ENCODE assay signal across 16 cellular contexts in genomic region chr12:4157122-4157521, GRCh38.
DNase-seq lines count a peak whose midpoint lies in the region; ATAC-seq, FAIRE-seq and TF ChIP-seq lines count a peak whose summit lies in the region.
"Had no signal": no experiment of that assay in that cellular context is flagged by ENCODE, and none has a peak within 500 bp of the region (broad histone marks: within the 10 kb centered on the region; RNA-seq: fewer than 3 reads in every experiment).

No MANE protein-coding gene starts in this region.

- H3K36me3 ChIP-seq in mammary epithelial cell (ENCODE audit: insufficient read depth, low read length) = no peaks in the 10 kb centered on the region
- H3K36me3 ChIP-seq in breast epithelium = no peaks in the 10 kb centered on the region
- H3K36me3 ChIP-seq in GM12878 (ENCODE audit: control insufficient read depth in 2 of 2, insufficient read depth in 2 of 2, low read length in 1 of 2) = no peaks in the 10 kb centered on the region
- H3K36me3 ChIP-seq: Peyer's patch had no signal

- DNase-seq in mammary epithelial cell (peak; percentile 44), breast epithelium (ENCODE audit: low spot score in 2 of 2) (no peak), GM12878 (ENCODE audit: low read depth, low spot score) (no peak), memory B cell (ENCODE audit: low spot score in 2 of 2) (no peak), cerebellar cortex (ENCODE audit: low spot score) (no peak)
- DNase-seq in activated T-cell treated with anti-CD3 and anti-CD28 coated beads, Interleukin-2, amount 50 U/mL, for 72 hours = no peak
- DNase-seq: CD4-positive, CD25-positive, alpha-beta regulatory T cell; GF-D8; Kasumi-1; NCI-H187 treated with DMSO at 0.1 percent for 48 hours; NCI-H2171 treated with DMSO at 0.1 percent for 48 hours; NCI-H510A; SHP77 treated with DMSO at 0.1 percent for 48 hours had no signal

- TF ChIP-seq RAD21 in GM12878 (IDR thresholded peaks at IDR 0.05; ENCODE audit: insufficient read depth, low read depth, low read length) = no peak

- H3K36me3 Mint-ChIP-seq in memory B cell = no peaks in the 10 kb centered on the region
- H3K36me3 Mint-ChIP-seq in activated T-cell treated with anti-CD3 and anti-CD28 coated beads, Interleukin-2, amount 50 U/mL, for 72 hours (ENCODE audit: insufficient read depth in 2 of 2) = peaks cover 8 to 10% of the 10 kb centered on the region in 2 donors

- H4K20me1 ChIP-seq in mammary epithelial cell (ENCODE audit: insufficient read depth, low read length) = no peaks in the 10 kb centered on the region
- no peaks in the 10 kb centered on the region for H4K20me1 ChIP-seq in GM12878 (ENCODE audit: control insufficient read depth, insufficient read depth)

- H3K4me1 Mint-ChIP-seq in memory B cell = peaks cover 24% of the 10 kb centered on the region
- H3K4me1 Mint-ChIP-seq in activated T-cell treated with anti-CD3 and anti-CD28 coated beads, Interleukin-2, amount 50 U/mL, for 72 hours (ENCODE audit: low read depth) = peaks cover 100% of the 10 kb centered on the region

- WGBS in mammary epithelial cell (ENCODE audit: low coverage, missing lambda C conversion rate) = 9% methylated on average over 3 of the region's 3 CpGs
- 90% methylated on average over 3 of the region's 3 CpGs for WGBS in GM12878 (ENCODE audit: insufficient coverage, insufficient replicate concordance, low lambda C conversion rate, missing lambda C conversion rate)

- POLR2A ChIA-PET in GM12878 (lab: Charles Lee) = interaction anchor here (1.0 to 7.8 kb wide), 4 partner anchors 13 to 61 kb away, joined by 3 to 84 read pairs (median 50); no protein-coding TSS in a partner anchor

- in situ Hi-C loops in mammary epithelial cell (cut with MboI; ENCODE audit: low sequenced_read_pairs in 2 of 2) (no loop called here), GM12878 (cut with MboI) (no loop called here)

- FAIRE-seq in GM12878 (lab: Jason Lieb, UNC) = no peak
- FAIRE-seq: H54 had no signal

- H3K4me3 Mint-ChIP-seq in memory B cell = no peak overlapping the region
- H3K4me3 Mint-ChIP-seq in activated T-cell treated with anti-CD3 and anti-CD28 coated beads, Interleukin-2, amount 50 U/mL, for 72 hours = peak overlapping the region in 1 of 2 donors; percentile 5

- RAD21 ChIA-PET in GM12878 (lab: Charles Lee; ENCODE audit: unreplicated experiment) = interaction anchor here (1.6 to 6.4 kb wide), 2 partner anchors 15 to 58 kb away, joined by 6 to 68 read pairs; no protein-coding TSS in a partner anchor

- TF ChIP-seq EP300 in GM12878 (IDR thresholded peaks at IDR 0.05; ENCODE audit: borderline replicate concordance in 1 of 2, control insufficient read depth in 1 of 2, low read depth in 2 of 2, low read length in 2 of 2) = no peak

- CTCF ChIA-PET in mammary epithelial cell (lab: Charles Lee; ENCODE audit: low non-redundant PET) = no interaction called here
- CTCF ChIA-PET in GM12878 (lab: Yijun Ruan, JAX) = interaction anchor here (0.8 to 6.0 kb wide), 3 partner anchors 12 to 41 kb away, joined by 3 to 35 read pairs (median 32); no protein-coding TSS in a partner anchor

- no peak overlapping the region for H3K4me3 ChIP-seq in mammary epithelial cell (replicated peaks in 1 of 3; ENCODE audit: insufficient read depth in 1 of 3, low read depth in 2 of 3, low read length in 3 of 3)
- no peak overlapping the region for H3K4me3 ChIP-seq in breast epithelium
- H3K4me3 ChIP-seq in GM12878 = no peak overlapping the region
- H3K4me3 ChIP-seq: Peyer's patch had no signal

- intact Hi-C loops in mammary epithelial cell (cut with micrococcal nuclease) = loop anchor here (1.0 kb wide), 1 partner anchor 37 kb away; no protein-coding TSS in a partner anchor
- intact Hi-C loops in breast epithelium (cut with DNase I; ENCODE audit: low total_unique reads) = no loop called here
- intact Hi-C loops in GM12878 (cut with micrococcal nuclease; ENCODE audit: unreplicated experiment) = no loop called here

- H3K9ac ChIP-seq in mammary epithelial cell (ENCODE audit: insufficient read depth, low read length) = no peak overlapping the region
- no peak overlapping the region for H3K9ac ChIP-seq in GM12878 (ENCODE audit: control insufficient read depth, insufficient read depth, low read length)

- no peaks in the 10 kb centered on the region for H3K27me3 ChIP-seq in mammary epithelial cell (ENCODE audit: insufficient read depth, low read length)
- no peaks in the 10 kb centered on the region for H3K27me3 ChIP-seq in breast epithelium
- no peaks in the 10 kb centered on the region for H3K27me3 ChIP-seq in GM12878 (replicated peaks in 1 of 2; ENCODE audit: control insufficient read depth in 2 of 2, insufficient read depth in 2 of 2, low read length in 1 of 2)
- H3K27me3 ChIP-seq: Peyer's patch had no signal

- H3K27ac ChIP-seq in mammary epithelial cell (ENCODE audit: insufficient read depth, low read depth, low read length) (no peak overlapping the region), breast epithelium (no peak overlapping the region), GM12878 (ENCODE audit: control insufficient read depth, insufficient read depth) (no peak overlapping the region)
- H3K27ac ChIP-seq: Peyer's patch had no signal

- SMC1A ChIA-PET in GM12878 (lab: Charles Lee; ENCODE audit: uncharacterized antibody, unreplicated experiment) = interaction anchor here (0.6 to 19.0 kb wide), 13 partner anchors 9 to 116 kb away, joined by 3 to 344 read pairs (median 4); partner anchors contain the start of gene CCND2

- H3K27ac Mint-ChIP-seq in memory B cell = peak overlapping the region; percentile 38
- no peak overlapping the region for H3K27ac Mint-ChIP-seq in activated T-cell treated with anti-CD3 and anti-CD28 coated beads, Interleukin-2, amount 50 U/mL, for 72 hours

- ATAC-seq in GM12878 (no peak), memory B cell (ENCODE audit: low read depth) (no peak), HG02885 (IDR thresholded peaks at IDR 0.05; ENCODE audit: poor library complexity, unreplicated experiment) (no peak)
- no peak for ATAC-seq in activated T-cell treated with anti-CD3 and anti-CD28 coated beads, Interleukin-2, amount 50 U/mL, for 72 hours (replicated peaks in 1 of 2)

- no peak for TF ChIP-seq POLR2A in breast epithelium (IDR thresholded peaks at IDR 0.05)
- TF ChIP-seq POLR2A in GM12878 (IDR thresholded peaks at IDR 0.05; ENCODE audit: low read depth, low read length) = no peak

- no TSS peak for BruUV-seq in mammary epithelial cell (replicated peaks; lab: Mats Ljungman, UMichigan)
- BruUV-seq in GM12878 (replicated peaks; lab: Mats Ljungman, UMichigan) = no TSS peak

- TF ChIP-seq CTCF in mammary epithelial cell (conservative IDR thresholded peaks at IDR 0.05 in 1 of 2, IDR thresholded peaks at IDR 0.05 in 1 of 2; ENCODE audit: extremely low read depth in 1 of 2, insufficient read depth in 1 of 2, low read depth in 1 of 2, low read length in 2 of 2) (no peak), breast epithelium (IDR thresholded peaks at IDR 0.05) (no peak), GM12878 (IDR thresholded peaks at IDR 0.05 in 2 of 3, conservative IDR thresholded peaks at IDR 0.05 in 1 of 3; ENCODE audit: control insufficient read depth in 2 of 3, extremely low read depth in 1 of 3, insufficient read depth in 1 of 3, low read depth in 3 of 3, low read length in 3 of 3) (no peak)

- H3K4me1 ChIP-seq in mammary epithelial cell (ENCODE audit: insufficient read depth, low read length) (peaks cover 14% of the 10 kb centered on the region), breast epithelium (no peaks in the 10 kb centered on the region), GM12878 (ENCODE audit: control insufficient read depth, insufficient read depth, low read length) (peaks cover 36% of the 10 kb centered on the region)

- no peaks in the 10 kb centered on the region for H3K27me3 Mint-ChIP-seq in memory B cell
- H3K27me3 Mint-ChIP-seq in activated T-cell treated with anti-CD3 and anti-CD28 coated beads, Interleukin-2, amount 50 U/mL, for 72 hours (ENCODE audit: low read depth) = no peaks in the 10 kb centered on the region
- H3K27me3 Mint-ChIP-seq: CD4-positive, CD25-positive, alpha-beta regulatory T cell had no signal

- H3K9me3 ChIP-seq in mammary epithelial cell (replicated peaks; ENCODE audit: insufficient read depth, low read length) (no peaks in the 10 kb centered on the region), breast epithelium (no peaks in the 10 kb centered on the region), GM12878 (replicated peaks; ENCODE audit: control insufficient read depth, insufficient read depth, low read length) (no peaks in the 10 kb centered on the region; the same call in 2 of the 3 replicates)
- H3K9me3 ChIP-seq: Peyer's patch had no signal

- H3K79me2 ChIP-seq in mammary epithelial cell (ENCODE audit: insufficient read depth, low read length) (no peaks in the 10 kb centered on the region), GM12878 (ENCODE audit: control insufficient read depth, insufficient read depth, low read length) (no peaks in the 10 kb centered on the region)

- H2AFZ ChIP-seq in mammary epithelial cell (ENCODE audit: low read depth, low read length) (peak overlapping the region; percentile 81), GM12878 (ENCODE audit: control insufficient read depth, low read depth, low read length) (no peak overlapping the region)

- dilution Hi-C loops in mammary epithelial cell (cut with HindIII; ENCODE audit: low sequenced_read_pairs) = no loop called here

- no peaks in the 10 kb centered on the region for H3K9me3 Mint-ChIP-seq in memory B cell
- H3K9me3 Mint-ChIP-seq in activated T-cell treated with anti-CD3 and anti-CD28 coated beads, Interleukin-2, amount 50 U/mL, for 72 hours = peaks cover 2 to 8% of the 10 kb centered on the region in 2 donors

- H3K4me2 ChIP-seq in mammary epithelial cell (ENCODE audit: insufficient read depth, low read depth, low read length) = peak overlapping the region; percentile 51
- no peak overlapping the region for H3K4me2 ChIP-seq in GM12878 (ENCODE audit: control insufficient read depth, insufficient read depth)

TF ChIP-seq in GM12878, 131 proteins besides CTCF, POLR2A, EP300 and RAD21:
- 0 out of 2 replicates have a peak, but pooled peaks have one; percentile 27 for TF ChIP-seq IKZF1 (conservative IDR thresholded peaks at IDR 0.05)
- TF ChIP-seq IRF3 (IDR thresholded peaks at IDR 0.05) = no peak
